ENCODE assay signal across 14 cellular contexts in genomic region chr14:102183922-102184677, GRCh38. TPM values are rescaled to one million over a fixed set of nuclear protein-coding genes. Genes with fewer than 3 reads are reported as not detected.
A peak's percentile ranks its signal among the peaks of the same experiment; 100 is the strongest.
DNase-seq lines count a peak whose midpoint lies in the region; ATAC-seq and TF ChIP-seq lines count a peak whose summit lies in the region.
"Had no signal": no experiment of that assay in that cellular context is flagged by ENCODE, and none has a peak within 500 bp of the region (broad histone marks: within the 10 kb centered on the region; RNA-seq: fewer than 3 reads in every experiment).

No MANE protein-coding gene starts in this region.

- H3K36me3 Mint-ChIP-seq in activated naive CD8-positive, alpha-beta T cell treated with anti-CD3 and anti-CD28 coated beads for 36 hours: peaks cover 3% of the 10 kb centered on the region
- peaks cover 10 to 12% of the 10 kb centered on the region in 2 donors for H3K36me3 Mint-ChIP-seq in CD14-positive monocyte

- H3K36me3 ChIP-seq in A673 (ENCODE audit: insufficient read depth, low read length, poor library complexity, severe bottlenecking) (no peaks in the 10 kb centered on the region), psoas muscle (ENCODE audit: insufficient read depth in 1 of 2, low read depth in 1 of 2) (no peaks in the 10 kb centered on the region)
- H3K36me3 ChIP-seq: spleen had no signal

- H3K9me3 Mint-ChIP-seq in activated naive CD8-positive, alpha-beta T cell treated with anti-CD3 and anti-CD28 coated beads for 36 hours: no peaks in the 10 kb centered on the region
- H3K9me3 Mint-ChIP-seq in CD14-positive monocyte: no peaks in the 10 kb centered on the region
- H3K9me3 Mint-ChIP-seq: central memory CD8-positive, alpha-beta T cell had no signal

- in situ Hi-C loops in GM13976 (cut with MboI; ENCODE audit: low sequenced_read_pairs, unreplicated experiment): no loop called here

- no peaks in the 10 kb centered on the region for H3K9me3 ChIP-seq in A673 (ENCODE audit: low read depth, low read length, poor library complexity, severe bottlenecking)
- no peaks in the 10 kb centered on the region for H3K9me3 ChIP-seq in psoas muscle
- H3K9me3 ChIP-seq: spleen had no signal

- peak overlapping the region; percentile 10 for H3K27ac ChIP-seq in A673 (ENCODE audit: low read depth, low read length, poor library complexity, severe bottlenecking)
- peak overlapping the region; percentile 62 for H3K27ac ChIP-seq in psoas muscle
- H3K27ac ChIP-seq: C4-2B had no signal

- CTCF ChIA-PET in A673 (lab: Charles Lee): no interaction called here

- H3K27me3 Mint-ChIP-seq in activated naive CD8-positive, alpha-beta T cell treated with anti-CD3 and anti-CD28 coated beads for 36 hours: no peaks in the 10 kb centered on the region
- no peaks in the 10 kb centered on the region for H3K27me3 Mint-ChIP-seq in CD14-positive monocyte (ENCODE audit: low read depth in 3 of 3)
- H3K27me3 Mint-ChIP-seq: central memory CD8-positive, alpha-beta T cell had no signal

- H3K4me3 Mint-ChIP-seq in activated naive CD8-positive, alpha-beta T cell treated with anti-CD3 and anti-CD28 coated beads for 36 hours: peak overlapping the region; percentile 14
- H3K4me3 Mint-ChIP-seq in CD14-positive monocyte: no peak overlapping the region
- H3K4me3 Mint-ChIP-seq: central memory CD8-positive, alpha-beta T cell had no signal

- H3K27me3 ChIP-seq in A673 (replicated peaks; ENCODE audit: insufficient read depth, low read depth, low read length, poor library complexity) (no peaks in the 10 kb centered on the region), psoas muscle (ENCODE audit: insufficient read depth in 3 of 3, low read length in 2 of 3) (no peaks in the 10 kb centered on the region)
- H3K27me3 ChIP-seq: hepatocyte, spleen had no signal

- H3K4me1 ChIP-seq in A673 (ENCODE audit: insufficient read depth, low read length, poor library complexity, severe bottlenecking) (peaks cover 59% of the 10 kb centered on the region), psoas muscle (peaks cover 83% of the 10 kb centered on the region)

- WGBS in psoas muscle, 3 donors: 72 to 79% (median 78%) methylated on average over 7 of the region's 7 CpGs

- H3K4me1 Mint-ChIP-seq in activated naive CD8-positive, alpha-beta T cell treated with anti-CD3 and anti-CD28 coated beads for 36 hours: peaks cover 69% of the 10 kb centered on the region
- peaks cover 6% of the 10 kb centered on the region for H3K4me1 Mint-ChIP-seq in CD14-positive monocyte

- TF ChIP-seq CTCF in A673 (conservative IDR thresholded peaks at IDR 0.05; ENCODE audit: low read depth, low read length): no peak
- TF ChIP-seq CTCF in GM13976 (IDR thresholded peaks at IDR 0.05; ENCODE audit: borderline replicate concordance, control extremely low read depth, extremely low read depth, insufficient read depth, missing control alignments): no peak
- TF ChIP-seq CTCF in psoas muscle (IDR thresholded peaks at IDR 0.05): no peak
- no peak for TF ChIP-seq CTCF in CD14-positive monocyte (IDR thresholded peaks at IDR 0.05)

- DNase-seq in A673 (ENCODE audit: low spot score) (no peak), GM13976 (ENCODE audit: low spot score) (peak; percentile 58), psoas muscle (no peak), CD14-positive monocyte (ENCODE audit: low spot score) (no peak), left cardiac atrium (no peak)
- DNase-seq in activated naive CD8-positive, alpha-beta T cell treated with anti-CD3 and anti-CD28 coated beads for 36 hours: peak; percentile 43
- DNase-seq: NCI-H510A, spleen, T1000 had no signal

- intact Hi-C loops in A673 (cut with micrococcal nuclease; ENCODE audit: unreplicated experiment) (no loop called here), psoas muscle (cut with DNase I) (no loop called here), CD14-positive monocyte (cut with micrococcal nuclease) (no loop called here), left cardiac atrium (cut with DNase I) (no loop called here)

- POLR2A ChIA-PET in A673 (lab: Charles Lee; ENCODE audit: low non-redundant PET): interaction anchor here (0.6 kb wide), 1 partner anchor 228 kb away, joined by 4 read pairs; no protein-coding TSS in a partner anchor

- ATAC-seq in psoas muscle (no peak), HG03097 (IDR thresholded peaks at IDR 0.05; ENCODE audit: low FRiP score, unreplicated experiment) (no peak), GM21367 (IDR thresholded peaks at IDR 0.05; ENCODE audit: unreplicated experiment) (no peak), left cardiac atrium (no peak)

- no TSS peak for BruUV-seq in A673 (replicated peaks; lab: Mats Ljungman, UMichigan)

- H3K4me3 ChIP-seq in A673 (ENCODE audit: low read depth, low read length, poor library complexity, severe bottlenecking): no peak overlapping the region
- no peak overlapping the region for H3K4me3 ChIP-seq in psoas muscle
- H3K4me3 ChIP-seq: hepatocyte, spleen had no signal

- peak overlapping the region; percentile 87 for H3K27ac Mint-ChIP-seq in activated naive CD8-positive, alpha-beta T cell treated with anti-CD3 and anti-CD28 coated beads for 36 hours
- no peak overlapping the region for H3K27ac Mint-ChIP-seq in CD14-positive monocyte

RNA-seq across cellular contexts. Expression of gene WDR20, which starts 44.4 kb away (rescaled TPM):
- total RNA-seq in A673 (2021): 28.3 and 35.8 TPM in 2 replicates
- 10 to 100 TPM; 22.3 to 27.3 TPM for total RNA-seq in activated naive CD8-positive, alpha-beta T cell treated with anti-CD3 and anti-CD28 coated beads for 36 hours
- total RNA-seq in psoas muscle: 10 to 100 TPM; 18.3 to 26.8 (median 22.3) TPM
- 10 to 100 TPM; 11.4 to 20.6 (median 11.9) TPM for polyA plus RNA-seq in psoas muscle
- polyA plus RNA-seq in CD14-positive monocyte: 1 to 10 TPM; 7.4 to 9.0 TPM
- 10 to 100 TPM; 23.3 to 23.7 TPM for total RNA-seq in left cardiac atrium

Comparison
In these comparisons a context has a peak if more than half of its experiments do, and no peak if none do; other contexts are left out.
1. DNase-seq: peak in GM13976 (single experiment) and activated naive CD8-positive, alpha-beta T cell treated with anti-CD3 and anti-CD28 coated beads for 36 hours (single experiment); none in A673 (single experiment), psoas muscle (0 of 2), CD14-positive monocyte (single experiment) and left cardiac atrium (single experiment).